Comparison of ENCODE assay signal across 8 cellular contexts in genomic region chr14:55354500-55354899, GRCh38.
DNase-seq lines count a peak whose midpoint lies in the region; ATAC-seq and FAIRE-seq lines count a peak whose summit lies in the region.

No MANE protein-coding gene starts in this region.

- H3K4me3 Mint-ChIP-seq in activated naive CD4-positive, alpha-beta T cell treated with anti-CD3 and anti-CD28 coated beads, Interleukin-2, amount 10 ng/mL, durations not matched to agents 7 days and 5 days = no peak overlapping the region

- CTCF ChIA-PET in activated naive CD4-positive, alpha-beta T cell treated with anti-CD3 and anti-CD28 coated beads, Interleukin-2, amount 10 ng/mL, durations not matched to agents 7 days and 5 days (lab: Charles Lee) = interaction anchor here (0.6 to 10.9 kb wide), 38 partner anchors 8 to 1120 kb away, joined by 3 to 139 read pairs (median 5); partner anchors contain the start of genes ATG14, DLGAP5 and FBXO34

- no peaks in the 10 kb centered on the region for H3K27me3 Mint-ChIP-seq in activated naive CD4-positive, alpha-beta T cell treated with anti-CD3 and anti-CD28 coated beads, Interleukin-2, amount 10 ng/mL, durations not matched to agents 7 days and 5 days

- peak overlapping the region; percentile 88 for H3K27ac Mint-ChIP-seq in activated naive CD4-positive, alpha-beta T cell treated with anti-CD3 and anti-CD28 coated beads, Interleukin-2, amount 10 ng/mL, durations not matched to agents 7 days and 5 days

- H3K9me3 Mint-ChIP-seq in activated naive CD4-positive, alpha-beta T cell treated with anti-CD3 and anti-CD28 coated beads, Interleukin-2, amount 10 ng/mL, durations not matched to agents 7 days and 5 days = no peaks in the 10 kb centered on the region

- FAIRE-seq in RCC 7860 (lab: Jason Lieb, UNC) = no peak

- in situ Hi-C loops in KBM-7 (cut with MboI; ENCODE audit: low pct_unique_long_range_greater_than_20kb, low sequenced_read_pairs) = no loop called here

- ATAC-seq in GM18907 (IDR thresholded peaks at IDR 0.05; ENCODE audit: unreplicated experiment) = peak; percentile 77

- intact Hi-C loops in head of caudate nucleus (cut with DNase I) (loop anchor here (5.0 kb wide), 1 partner anchor 82 kb away; the partner anchor contains the start of gene FBXO34), posterior cingulate gyrus (cut with DNase I) (loop anchor here (1.0 kb wide), 1 partner anchor 83 kb away; the partner anchor contains the start of gene FBXO34)

- peaks cover 25% of the 10 kb centered on the region for H3K4me1 Mint-ChIP-seq in activated naive CD4-positive, alpha-beta T cell treated with anti-CD3 and anti-CD28 coated beads, Interleukin-2, amount 10 ng/mL, durations not matched to agents 7 days and 5 days

- peak; percentile 48 for DNase-seq in AG08396 (ENCODE audit: low spot score)
- DNase-seq in KBM-7 = peak; percentile 47
- peak; percentile 18 for DNase-seq in RCC 7860 (ENCODE audit: low spot score)
- peak; percentile 76 for DNase-seq in activated naive CD4-positive, alpha-beta T cell treated with anti-CD3 and anti-CD28 coated beads, Interleukin-2, amount 10 ng/mL, durations not matched to agents 7 days and 5 days
- peak; percentile 31 to 88 (median 68) for DNase-seq in head of caudate nucleus
- DNase-seq in posterior cingulate gyrus = peak in 6 of 10 donors; percentile 37 to 91 (median 54)
- no peak for DNase-seq in effector CD8-positive, alpha-beta T cell (lab: John Stamatoyannopoulos, UW)

- peaks cover 15% of the 10 kb centered on the region for H3K36me3 Mint-ChIP-seq in activated naive CD4-positive, alpha-beta T cell treated with anti-CD3 and anti-CD28 coated beads, Interleukin-2, amount 10 ng/mL, durations not matched to agents 7 days and 5 days
